Comparison of ENCODE assay signal across 8 cellular contexts in genomic region chr7:156640949-156641485, GRCh38. TPM values are rescaled to one million over a fixed set of nuclear protein-coding genes. Genes with fewer than 3 reads are reported as not detected.
DNase-seq lines count a peak whose midpoint lies in the region; ATAC-seq, FAIRE-seq and TF ChIP-seq lines count a peak whose summit lies in the region.

No MANE protein-coding gene starts in this region.

- no peak for FAIRE-seq in D721Med (lab: Jason Lieb, UNC)

- H3K4me2 ChIP-seq in OCI-LY1 (ENCODE audit: low read length), result peak overlapping the region; percentile 70

- no peaks in the 10 kb centered on the region for H3K79me2 ChIP-seq in OCI-LY1 (ENCODE audit: insufficient read depth, low read length)

- H3K4me1 ChIP-seq in OCI-LY1 (ENCODE audit: insufficient read depth, low read length, severe bottlenecking), result peaks cover 16% of the 10 kb centered on the region
- peaks cover 0 to 16% (median 8%) of the 10 kb centered on the region in 3 donors for H3K4me1 ChIP-seq in skeletal muscle tissue (ENCODE audit: control insufficient read depth in 3 of 3, insufficient read depth in 3 of 3, low read length in 3 of 3)

- peaks cover 8% of the 10 kb centered on the region for H3K4me1 Mint-ChIP-seq in activated naive CD8-positive, alpha-beta T cell treated with anti-CD3 and anti-CD28 coated beads for 36 hours

- DNase-seq in ACHN, result peak; percentile 79
- no peak for DNase-seq in activated naive CD8-positive, alpha-beta T cell treated with anti-CD3 and anti-CD28 coated beads for 36 hours
- DNase-seq in hepatic stellate cell (ENCODE audit: low spot score), result peak; percentile 38
- DNase-seq in D721Med (ENCODE audit: insufficient read length, low spot score), result no peak

- TF ChIP-seq CTCF in OCI-LY1 (IDR thresholded peaks at IDR 0.05; ENCODE audit: low read length) (no peak), D721Med (IDR thresholded peaks at IDR 0.05; ENCODE audit: insufficient read depth, missing control alignments) (no peak)

- no peaks in the 10 kb centered on the region for H3F3A ChIP-seq in OCI-LY1 (ENCODE audit: insufficient read depth, low read length)

- peaks cover 55% of the 10 kb centered on the region for H3K27me3 Mint-ChIP-seq in activated naive CD8-positive, alpha-beta T cell treated with anti-CD3 and anti-CD28 coated beads for 36 hours

- peak; percentile 58 for ATAC-seq in GM18867 (IDR thresholded peaks at IDR 0.05; ENCODE audit: unreplicated experiment)
- ATAC-seq in HG03066 (IDR thresholded peaks at IDR 0.05; ENCODE audit: low read depth, unreplicated experiment), result peak; percentile 58

- H3K27me3 ChIP-seq in OCI-LY1 (ENCODE audit: insufficient read depth, low read length), result no peaks in the 10 kb centered on the region
- H3K27me3 ChIP-seq in skeletal muscle tissue (ENCODE audit: control insufficient read depth in 3 of 3, insufficient read depth in 3 of 3, low read length in 3 of 3), result peaks cover 0 to 16% (median 0%) of the 10 kb centered on the region in 3 donors

- peaks cover 9% of the 10 kb centered on the region for H3K36me3 Mint-ChIP-seq in activated naive CD8-positive, alpha-beta T cell treated with anti-CD3 and anti-CD28 coated beads for 36 hours

- peak overlapping the region; percentile 75 for H3K9ac ChIP-seq in OCI-LY1 (ENCODE audit: low read length)
- H3K9ac ChIP-seq in skeletal muscle tissue (ENCODE audit: low read depth in 1 of 3, low read length in 3 of 3), result peak overlapping the region; percentile 54 to 77 (median 68)

- no peak overlapping the region for H3K27ac ChIP-seq in OCI-LY1 (ENCODE audit: low read depth, low read length, poor library complexity, severe bottlenecking)
- no peak overlapping the region for H3K27ac ChIP-seq in skeletal muscle tissue (ENCODE audit: low read depth, low read length)

- peak overlapping the region; percentile 38; the same call in 1 of the 2 replicates for H2AFZ ChIP-seq in OCI-LY1 (ENCODE audit: low read length)

- H3K4me3 Mint-ChIP-seq in activated naive CD8-positive, alpha-beta T cell treated with anti-CD3 and anti-CD28 coated beads for 36 hours, result peak overlapping the region; percentile 87

- H3K4me3 ChIP-seq in OCI-LY1 (ENCODE audit: low read depth, low read length, poor library complexity, severe bottlenecking) (peak overlapping the region; percentile 71), skeletal muscle tissue (ENCODE audit: low read length in 3 of 3) (peak overlapping the region; percentile 80 to 89 (median 80))

- in situ Hi-C loops in ACHN (cut with HindIII; ENCODE audit: low pct_ligation_motif_present, low pct_unique_long_range_greater_than_20kb, low sequenced_read_pairs), result no loop called here

- no peaks in the 10 kb centered on the region for H4K20me1 ChIP-seq in OCI-LY1 (ENCODE audit: insufficient read depth, low read length)

- H3K9me3 ChIP-seq in OCI-LY1 (ENCODE audit: low read length) (no peaks in the 10 kb centered on the region; the same call in 1 of the 2 replicates), skeletal muscle tissue (ENCODE audit: control insufficient read depth in 3 of 3, low read length in 3 of 3) (peaks cover 0 to 3% (median 0%) of the 10 kb centered on the region in 3 donors)

- H3K36me3 ChIP-seq in OCI-LY1 (ENCODE audit: insufficient read depth, low read length) (no peaks in the 10 kb centered on the region), skeletal muscle tissue (ENCODE audit: control insufficient read depth in 3 of 3, insufficient read depth in 3 of 3, low read length in 3 of 3) (no peaks in the 10 kb centered on the region)

- H3K9me2 ChIP-seq in OCI-LY1 (ENCODE audit: low read depth, low read length), result no peaks in the 10 kb centered on the region

- peaks cover 7% of the 10 kb centered on the region for H3K9me3 Mint-ChIP-seq in activated naive CD8-positive, alpha-beta T cell treated with anti-CD3 and anti-CD28 coated beads for 36 hours

- peak overlapping the region; percentile 86 for H3K27ac Mint-ChIP-seq in activated naive CD8-positive, alpha-beta T cell treated with anti-CD3 and anti-CD28 coated beads for 36 hours

RNA-seq across cellular contexts. Expression of gene RNF32, which starts 0.4 kb away (rescaled TPM):
- under 1 TPM; 0.62 to 0.66 TPM for total RNA-seq in activated naive CD8-positive, alpha-beta T cell treated with anti-CD3 and anti-CD28 coated beads for 36 hours
- total RNA-seq in skeletal muscle tissue, result 0.52 TPM

Comparison
In these comparisons a context has a peak if more than half of its experiments do, and no peak if none do; other contexts are left out.
1. DNase-seq: peak in ACHN (single experiment) and hepatic stellate cell (single experiment); none in activated naive CD8-positive, alpha-beta T cell treated with anti-CD3 and anti-CD28 coated beads for 36 hours (single experiment) and D721Med (single experiment).